Comparison of ENCODE assay signal across 8 cellular contexts in genomic region chr1:202274611-202275010, GRCh38.
DNase-seq lines count a peak whose midpoint lies in the region; ATAC-seq and TF ChIP-seq lines count a peak whose summit lies in the region.

No MANE protein-coding gene starts in this region.

- intact Hi-C loops in gastrocnemius medialis (cut with DNase I; ENCODE audit: low total_unique reads), result loop anchor here (2.0 kb wide), 1 partner anchor 40 kb away; no protein-coding TSS in a partner anchor

- no peaks in the 10 kb centered on the region for H3K36me3 ChIP-seq in gastrocnemius medialis

- no peak for TF ChIP-seq POLR2A in gastrocnemius medialis (IDR thresholded peaks at IDR 0.05)

- DNase-seq in CD1c-positive myeloid dendritic cell (ENCODE audit: extremely low spot score), result peak; percentile 39
- DNase-seq in HFF-Myc (ENCODE audit: extremely low read depth, low read depth), result no peak
- peak; percentile 6 for DNase-seq in effector CD8-positive, alpha-beta T cell (lab: John Stamatoyannopoulos, UW)
- DNase-seq in gastrocnemius medialis, result no peak
- no peak for DNase-seq in NCI-H1105 (lab: John Stamatoyannopoulos, UW)
- DNase-seq in epidermal melanocyte (ENCODE audit: insufficient read length, low spot score), result no peak
- DNase-seq in NCI-H524 treated with DMSO at 0.1 percent for 48 hours (lab: John Stamatoyannopoulos, UW), result no peak

- no peak for ATAC-seq in gastrocnemius medialis

- H3K4me3 ChIP-seq in HFF-Myc (replicated peaks; ENCODE audit: low read depth, low read length) (no peak overlapping the region), WI38 (ENCODE audit: low read depth, low read length) (no peak overlapping the region), gastrocnemius medialis (no peak overlapping the region)

- in situ Hi-C loops in gastrocnemius medialis (cut with MboI; ENCODE audit: low sequenced_read_pairs in 4 of 4), result no loop called here

- H3K27ac ChIP-seq in gastrocnemius medialis, result no peak overlapping the region

- no peaks in the 10 kb centered on the region for H3K4me1 ChIP-seq in gastrocnemius medialis

- no peaks in the 10 kb centered on the region for H3K27me3 ChIP-seq in gastrocnemius medialis

- H3K9me3 ChIP-seq in gastrocnemius medialis, result no peaks in the 10 kb centered on the region

- peak; percentile 58 for TF ChIP-seq CTCF in HFF-Myc (IDR thresholded peaks at IDR 0.05; ENCODE audit: low read depth, low read length, missing control alignments)
- 0 out of 2 replicates have a peak, but pooled peaks have one; percentile 27 for TF ChIP-seq CTCF in WI38 (IDR thresholded peaks at IDR 0.05; ENCODE audit: low read depth, low read length)
- TF ChIP-seq CTCF in gastrocnemius medialis (IDR thresholded peaks at IDR 0.05 in 4 of 5, conservative IDR thresholded peaks at IDR 0.05 in 1 of 5), result peak in 4 of 5 experiments; percentile 13 to 44 (median 36)

Comparison
In these comparisons a context has a peak if more than half of its experiments do, and no peak if none do; other contexts are left out.
1. DNase-seq: peak in CD1c-positive myeloid dendritic cell (single experiment) and effector CD8-positive, alpha-beta T cell (single experiment); none in HFF-Myc (single experiment), gastrocnemius medialis (0 of 2), NCI-H1105 (single experiment), epidermal melanocyte (single experiment) and NCI-H524 treated with DMSO at 0.1 percent for 48 hours (single experiment).
2. Peak in every context shown above with its lines, with median percentiles within 50 percentile points of each other: CTCF ChIP-seq.